Comparison of ENCODE assay signal across 18 cellular contexts in genomic region chr11:26828291-26828690, GRCh38.
A peak's percentile ranks its signal among the peaks of the same experiment; 100 is the strongest.
DNase-seq lines count a peak whose midpoint lies in the region; ATAC-seq, FAIRE-seq and TF ChIP-seq lines count a peak whose summit lies in the region.
"Had no signal": no experiment of that assay in that cellular context is flagged by ENCODE, and none has a peak within 500 bp of the region (broad histone marks: within the 10 kb centered on the region; RNA-seq: fewer than 3 reads in every experiment).

No MANE protein-coding gene starts in this region.

- ATAC-seq in HepG2 (no peak), pancreas (peak in 3 of 4 donors; percentile 36 to 41 (median 36))

- TF ChIP-seq POLR2A in HepG2 (IDR thresholded peaks at IDR 0.05; ENCODE audit: insufficient read depth in 1 of 2, low read depth in 2 of 2, low read length in 2 of 2) (no peak), transverse colon (IDR thresholded peaks at IDR 0.05) (no peak)

- WGBS in liver: 59% methylated on average over 2 of the region's 2 CpGs
- 18% methylated on average over 2 of the region's 2 CpGs for WGBS in HepG2 (ENCODE audit: low lambda C conversion rate)
- 22 to 30% methylated on average over 2 of the region's 2 CpGs for WGBS in pancreas, 2 donors
- 30 to 48% methylated on average over 2 of the region's 2 CpGs for WGBS in transverse colon (ENCODE audit: low coverage in 1 of 2), 2 donors

- H3K36me3 ChIP-seq in liver (ENCODE audit: control insufficient read depth in 4 of 4, insufficient read depth in 3 of 4, low read depth in 1 of 4, low read length in 3 of 4) (no peaks in the 10 kb centered on the region), HepG2 (replicated peaks in 1 of 2; ENCODE audit: control insufficient read depth in 1 of 2, insufficient read depth in 2 of 2, low read length in 2 of 2) (no peaks in the 10 kb centered on the region), pancreas (no peaks in the 10 kb centered on the region), transverse colon (no peaks in the 10 kb centered on the region), osteoblast (ENCODE audit: insufficient read depth, low read length) (no peaks in the 10 kb centered on the region)
- H3K36me3 ChIP-seq: BE2C, Peyer's patch had no signal

- H3K9ac ChIP-seq in liver (ENCODE audit: low read depth in 1 of 2, low read length in 2 of 2): no peak overlapping the region
- no peak overlapping the region for H3K9ac ChIP-seq in HepG2 (ENCODE audit: insufficient read depth, low read depth, low read length)

- H3K9me3 ChIP-seq in liver (ENCODE audit: control insufficient read depth in 4 of 4, low read length in 3 of 4) (peaks cover 6 to 13% (median 10%) of the 10 kb centered on the region in 4 donors), HepG2 (ENCODE audit: low read length) (peaks cover 17% of the 10 kb centered on the region), pancreas (no peaks in the 10 kb centered on the region), transverse colon (peaks cover 8 to 15% of the 10 kb centered on the region in 2 donors), osteoblast (ENCODE audit: low read depth, low read length) (peaks cover 11% of the 10 kb centered on the region)
- H3K9me3 ChIP-seq: BE2C had no signal

- H3K4me1 ChIP-seq in liver (ENCODE audit: control insufficient read depth in 4 of 4, insufficient read depth in 4 of 4, low read length in 3 of 4) (no peaks in the 10 kb centered on the region), HepG2 (ENCODE audit: insufficient read depth, low read length) (no peaks in the 10 kb centered on the region), pancreas (peaks cover 4 to 15% (median 11%) of the 10 kb centered on the region in 3 donors), transverse colon (peaks cover 0 to 10% (median 0%) of the 10 kb centered on the region in 4 donors), osteoblast (ENCODE audit: insufficient read depth, low read length) (no peaks in the 10 kb centered on the region)
- H3K4me1 ChIP-seq: Peyer's patch had no signal

- no peak for FAIRE-seq in HepG2 (lab: Jason Lieb, UNC)
- no peak for FAIRE-seq in pancreas (lab: Jason Lieb, UNC)

- H3K4me3 ChIP-seq in liver (ENCODE audit: low read depth in 1 of 3, low read length in 3 of 3) (no peak overlapping the region), HepG2 (replicated peaks in 1 of 3; ENCODE audit: insufficient read depth in 1 of 3, low read depth in 2 of 3, low read length in 3 of 3) (no peak overlapping the region), pancreas (no peak overlapping the region), transverse colon (no peak overlapping the region), osteoblast (ENCODE audit: insufficient read depth, low read length) (no peak overlapping the region)
- H3K4me3 ChIP-seq: Peyer's patch had no signal

- H3K4me2 ChIP-seq in HepG2 (ENCODE audit: low read depth, low read length) (no peak overlapping the region), osteoblast (ENCODE audit: insufficient read depth, low read length) (no peak overlapping the region)

- H2AFZ ChIP-seq in HepG2 (ENCODE audit: low read length) (no peak overlapping the region), osteoblast (ENCODE audit: low read length) (no peak overlapping the region)

- POLR2A ChIA-PET in HepG2 (lab: Yijun Ruan, JAX): no interaction called here

- no peaks in the 10 kb centered on the region for H4K20me1 ChIP-seq in HepG2 (ENCODE audit: insufficient read depth, low read length)
- no peaks in the 10 kb centered on the region for H4K20me1 ChIP-seq in osteoblast (ENCODE audit: insufficient read depth, low read length)

- TF ChIP-seq CTCF in liver (IDR thresholded peaks at IDR 0.05; ENCODE audit: low read depth, low read length, missing input control): no peak
- TF ChIP-seq CTCF in HepG2 (CRISPR knock-in tag; IDR thresholded peaks at IDR 0.05): no peak
- no peak for TF ChIP-seq CTCF in pancreas (IDR thresholded peaks at IDR 0.05)
- TF ChIP-seq CTCF in transverse colon (IDR thresholded peaks at IDR 0.05): no peak
- no peak for TF ChIP-seq CTCF in osteoblast (IDR thresholded peaks at IDR 0.05; ENCODE audit: extremely low read depth, low read depth, low read length)

- CTCF ChIA-PET in HepG2 (lab: Yijun Ruan, JAX; ENCODE audit: low intra/inter-chr PET ratio, low total read pairs): no interaction called here

- H3K79me2 ChIP-seq in HepG2 (ENCODE audit: insufficient read depth, low read length): no peaks in the 10 kb centered on the region
- no peaks in the 10 kb centered on the region for H3K79me2 ChIP-seq in osteoblast (ENCODE audit: insufficient read depth, low read length)

- intact Hi-C loops in HepG2 (cut with micrococcal nuclease; ENCODE audit: unreplicated experiment): no loop called here
- intact Hi-C loops in pancreas (cut with DNase I): no loop called here
- intact Hi-C loops in transverse colon (cut with DNase I; ENCODE audit: low total_unique reads): no loop called here

- DNase-seq in HepG2 (ENCODE audit: low spot score): no peak
- peak; percentile 35 for DNase-seq in kidney tubule cell (ENCODE audit: low spot score)
- DNase-seq in pancreas: no peak
- no peak for DNase-seq in transverse colon
- DNase-seq in osteoblast (ENCODE audit: insufficient read length, low spot score, missing footprints): no peak
- no peak for DNase-seq in germinal center (ENCODE audit: low spot score)
- no peak for DNase-seq in T1000 (lab: John Stamatoyannopoulos, UW)
- DNase-seq: 8988T; BE2C; CD4-positive, alpha-beta T cell; DMS53; Kasumi-1; MM.1S; NCI-H1092 treated with DMSO at 0.1 percent for 48 hours; NCI-H1694; NCI-H524; Peyer's patch had no signal

- no TSS peak for BruUV-seq in HepG2 (replicated peaks; lab: Mats Ljungman, UMichigan)

- in situ Hi-C loops in HepG2 (cut with HindIII; ENCODE audit: extremely low pct_ligation_motif_present, low pct_unique_long_range_greater_than_20kb): no loop called here
- in situ Hi-C loops in transverse colon (cut with MboI; ENCODE audit: low pct_ligation_motif_present in 1 of 4, low pct_unique_long_range_greater_than_20kb in 1 of 4, low sequenced_read_pairs in 3 of 4): no loop called here

- TF ChIP-seq RAD21 in liver (IDR thresholded peaks at IDR 0.05) (no peak), HepG2 (CRISPR knock-in tag; IDR thresholded peaks at IDR 0.05) (no peak)

- TF ChIP-seq EP300 in HepG2 (IDR thresholded peaks at IDR 0.05; ENCODE audit: low read depth in 2 of 2, low read length in 2 of 2) (no peak), HepG2 (CRISPR knock-in tag; IDR thresholded peaks at IDR 0.05; ENCODE audit: borderline replicate concordance) (no peak), transverse colon (IDR thresholded peaks at IDR 0.05; ENCODE audit: low read depth) (no peak)

- H3K27ac ChIP-seq in liver (ENCODE audit: low read depth in 1 of 2, low read length in 2 of 2) (no peak overlapping the region), HepG2 (ENCODE audit: extremely low read length, insufficient read depth, low read length) (no peak overlapping the region), pancreas (peak overlapping the region in 2 of 4 donors; percentile 61 to 63), transverse colon (peak overlapping the region in 3 of 4 donors; percentile 37 to 56 (median 55)), osteoblast (ENCODE audit: low read depth, low read length) (no peak overlapping the region)

- no peaks in the 10 kb centered on the region for H3K27me3 ChIP-seq in liver (ENCODE audit: control insufficient read depth in 4 of 4, insufficient read depth in 4 of 4, low read length in 3 of 4)
- no peaks in the 10 kb centered on the region; a peak in 1 of 5 replicates for H3K27me3 ChIP-seq in HepG2 (ENCODE audit: control insufficient read depth in 1 of 2, insufficient read depth in 2 of 2, low read length in 2 of 2)
- H3K27me3 ChIP-seq in pancreas: no peaks in the 10 kb centered on the region
- no peaks in the 10 kb centered on the region for H3K27me3 ChIP-seq in transverse colon
- no peaks in the 10 kb centered on the region for H3K27me3 ChIP-seq in osteoblast (ENCODE audit: insufficient read depth, low read length)
- H3K27me3 ChIP-seq: BE2C, Peyer's patch had no signal

TF ChIP-seq in liver, 16 proteins besides CTCF, POLR2A, EP300 and RAD21:
- TF ChIP-seq FOXA2 (IDR thresholded peaks at IDR 0.05): no peak
- no peak for TF ChIP-seq EGR1 (IDR thresholded peaks at IDR 0.05; ENCODE audit: low read depth in 2 of 2)
- no peak for TF ChIP-seq FOXA1 (IDR thresholded peaks at IDR 0.05)
- peak; percentile 38 to 43 for TF ChIP-seq RXRA (IDR thresholded peaks at IDR 0.05)
- peak; percentile 50 for TF ChIP-seq NR2F2 (IDR thresholded peaks at IDR 0.05)
- TF ChIP-seq YY1 (IDR thresholded peaks at IDR 0.05): no peak

TF ChIP-seq in HepG2, 621 proteins besides CTCF, POLR2A, EP300 and RAD21 (continues in another document):
- no peak for TF ChIP-seq KDM1A (CRISPR knock-in tag; IDR thresholded peaks at IDR 0.05)
- TF ChIP-seq SP1 (IDR thresholded peaks at IDR 0.05): no peak
- TF ChIP-seq SP1 (CRISPR knock-in tag; IDR thresholded peaks at IDR 0.05): no peak
- no peak for TF ChIP-seq ZNF329 (CRISPR knock-in tag; IDR thresholded peaks at IDR 0.05; ENCODE audit: low read depth)
- TF ChIP-seq ETV5 (CRISPR knock-in tag; IDR thresholded peaks at IDR 0.05; ENCODE audit: borderline replicate concordance): no peak
- no peak for TF ChIP-seq MXD1 (CRISPR knock-in tag; IDR thresholded peaks at IDR 0.05)
- TF ChIP-seq TMF1 (CRISPR knock-in tag; IDR thresholded peaks at IDR 0.05; ENCODE audit: low read depth): no peak
- TF ChIP-seq ZNF674 (CRISPR knock-in tag; IDR thresholded peaks at IDR 0.05; ENCODE audit: low read depth): no peak
- no peak for TF ChIP-seq ZNF317 (CRISPR knock-in tag; IDR thresholded peaks at IDR 0.05)

Comparison
In these comparisons a context has a peak if more than half of its experiments do, and no peak if none do; other contexts are left out.
1. H3K27ac ChIP-seq: peak in transverse colon (3 of 4); none in liver (0 of 2), HepG2 (single experiment) and osteoblast (single experiment).